In genomic region chr3:194134757-194135515, GRCh38 we compare ENCODE assay signal across 1 cellular context.
TF ChIP-seq lines count a peak whose summit lies in the region.

No MANE protein-coding gene starts in this region.

TF ChIP-seq in K562, 482 proteins besides CTCF, POLR2A, EP300 and RAD21 (continued from another document):
- peak; percentile 96 for TF ChIP-seq NKRF (IDR thresholded peaks at IDR 0.05; ENCODE audit: borderline replicate concordance)
- no peak for TF ChIP-seq ESRRB (CRISPR knock-in tag; IDR thresholded peaks at IDR 0.05; ENCODE audit: borderline replicate concordance)
- peak; percentile 70; the same call in 1 of the 2 replicates for TF ChIP-seq HDAC2 (IDR thresholded peaks at IDR 0.05)
- TF ChIP-seq FOXK2 (conservative IDR thresholded peaks at IDR 0.05 in 1 of 2, IDR thresholded peaks at IDR 0.05 in 1 of 2; ENCODE audit: low read depth in 2 of 2): peak; percentile 94 to 96
- TF ChIP-seq PTBP1 (IDR thresholded peaks at IDR 0.05; ENCODE audit: low read depth, low read length): no peak
- TF ChIP-seq AFF1 (IDR thresholded peaks at IDR 0.05; ENCODE audit: low read depth in 1 of 2, partially characterized antibody in 2 of 2): no peak
TF ChIP-seq in K562: peak in this region for 136.
